Comparison of ENCODE assay signal across 17 cellular contexts in genomic region chr1:210582186-210582981, GRCh38.
DNase-seq lines count a peak whose midpoint lies in the region; ATAC-seq and TF ChIP-seq lines count a peak whose summit lies in the region.
"Had no signal": no experiment of that assay in that cellular context is flagged by ENCODE, and none has a peak within 500 bp of the region (broad histone marks: within the 10 kb centered on the region; RNA-seq: fewer than 3 reads in every experiment).

No MANE protein-coding gene starts in this region.

- H3K9me3 Mint-ChIP-seq in GM23338 (peaks cover 5% of the 10 kb centered on the region; the same call in 2 of the 3 replicates), naive B cell (peaks cover 0 to 3% (median 0%) of the 10 kb centered on the region in 7 donors), endothelial cell (ENCODE audit: unreplicated experiment) (no peaks in the 10 kb centered on the region)
- H3K9me3 Mint-ChIP-seq: activated T-helper 1 cell treated with anti-CD3 and anti-CD28 coated beads, Interleukin-12 subunit alpha, Interleukin-12 subunit beta, Interleukin-2, Interleukin-4 antibody, amounts not matched to agents 30 ng/mL and 10 ng/mL and 1 ng/mL, durations not matched to agents 14 hours and 24 hours and 36 hours had no signal

- H3K4me3 ChIP-seq in GM23338: no peak overlapping the region
- H3K4me3 ChIP-seq: dorsolateral prefrontal cortex, lung, sigmoid colon, stomach had no signal

- peaks cover 6% of the 10 kb centered on the region for H3K27me3 Mint-ChIP-seq in GM23338 (ENCODE audit: insufficient read depth, low read depth, poor library complexity)
- H3K27me3 Mint-ChIP-seq in naive B cell: no peaks in the 10 kb centered on the region
- H3K27me3 Mint-ChIP-seq in endothelial cell (ENCODE audit: unreplicated experiment): no peaks in the 10 kb centered on the region
- H3K27me3 Mint-ChIP-seq: CD4-positive, alpha-beta memory T cell had no signal

- H3K36me3 ChIP-seq in GM23338 (ENCODE audit: insufficient read depth): no peaks in the 10 kb centered on the region
- H3K36me3 ChIP-seq: sigmoid colon, stomach had no signal

- DNase-seq in GM23338 (ENCODE audit: low spot score) (no peak), MV-4-11 (lab: John Stamatoyannopoulos, UW) (peak; percentile 16), naive B cell (no peak), NCI-H524 (lab: John Stamatoyannopoulos, UW) (no peak), endothelial cell (ENCODE audit: low spot score) (no peak)
- DNase-seq: activated CD4-positive, alpha-beta T cell treated with anti-CD3 and anti-CD28 coated beads, Interleukin-2, amount 10 ng/mL, durations not matched to agents 24 days and 14 days; CD4-positive, alpha-beta memory T cell; dorsolateral prefrontal cortex; MM.1S; NCI-H2227 treated with DMSO at 0.1 percent for 48 hours; sigmoid colon; stomach; SW 1271 had no signal

- H3K9me2 ChIP-seq in GM23338 (ENCODE audit: insufficient read depth): no peaks in the 10 kb centered on the region

- H2AFZ ChIP-seq in GM23338: 0 out of 2 replicates have a peak overlapping the region, but pooled peaks have one; percentile 43

- no peaks in the 10 kb centered on the region for H3K27me3 ChIP-seq in GM23338 (ENCODE audit: insufficient read depth)
- H3K27me3 ChIP-seq: dorsolateral prefrontal cortex, sigmoid colon, stomach had no signal

- H3K4me1 ChIP-seq in GM23338 (ENCODE audit: insufficient read depth): no peaks in the 10 kb centered on the region
- H3K4me1 ChIP-seq: stomach had no signal

- H3F3A ChIP-seq in GM23338 (replicated peaks; ENCODE audit: low read depth): no peaks in the 10 kb centered on the region

- H3K27ac Mint-ChIP-seq in GM23338 (no peak overlapping the region), naive B cell (peak overlapping the region in 1 of 6 donors; percentile 56), endothelial cell (ENCODE audit: unreplicated experiment) (no peak overlapping the region)
- H3K27ac Mint-ChIP-seq: activated CD4-positive, alpha-beta T cell treated with anti-CD3 and anti-CD28 coated beads, Interleukin-2, amount 10 ng/mL, durations not matched to agents 24 days and 14 days; activated T-helper 1 cell treated with anti-CD3 and anti-CD28 coated beads, Interleukin-12 subunit alpha, Interleukin-12 subunit beta, Interleukin-2, Interleukin-4 antibody, amounts not matched to agents 30 ng/mL and 10 ng/mL and 1 ng/mL, durations not matched to agents 14 hours and 24 hours and 36 hours had no signal

- TF ChIP-seq CTCF in GM23338 (conservative IDR thresholded peaks at IDR 0.05; ENCODE audit: low read depth in 2 of 2): no peak
- no peak for TF ChIP-seq CTCF in endothelial cell (IDR thresholded peaks at IDR 0.05; ENCODE audit: unreplicated experiment)

- no peak overlapping the region for H3K4me3 Mint-ChIP-seq in GM23338
- no peak overlapping the region for H3K4me3 Mint-ChIP-seq in naive B cell
- no peak overlapping the region for H3K4me3 Mint-ChIP-seq in endothelial cell (ENCODE audit: unreplicated experiment)
- H3K4me3 Mint-ChIP-seq: activated CD4-positive, alpha-beta T cell treated with anti-CD3 and anti-CD28 coated beads, Interleukin-2, amount 10 ng/mL, durations not matched to agents 24 days and 14 days; activated T-helper 1 cell treated with anti-CD3 and anti-CD28 coated beads, Interleukin-12 subunit alpha, Interleukin-12 subunit beta, Interleukin-2, Interleukin-4 antibody, amounts not matched to agents 30 ng/mL and 10 ng/mL and 1 ng/mL, durations not matched to agents 14 hours and 24 hours and 36 hours; CD4-positive, alpha-beta memory T cell had no signal

- no peak overlapping the region for H3K27ac ChIP-seq in GM23338 (ENCODE audit: low read depth)
- H3K27ac ChIP-seq: sigmoid colon, stomach had no signal

- peaks cover 3% of the 10 kb centered on the region; the same call in 1 of the 3 replicates for H3K36me3 Mint-ChIP-seq in GM23338 (ENCODE audit: low read depth)
- no peaks in the 10 kb centered on the region for H3K36me3 Mint-ChIP-seq in naive B cell
- H3K36me3 Mint-ChIP-seq in endothelial cell (ENCODE audit: low read depth, unreplicated experiment): no peaks in the 10 kb centered on the region

- no peaks in the 10 kb centered on the region for H3K79me2 ChIP-seq in GM23338 (replicated peaks; ENCODE audit: insufficient read depth)

- ATAC-seq in GM18508 (IDR thresholded peaks at IDR 0.05; ENCODE audit: insufficient read depth, unreplicated experiment): peak; percentile 53
- no peak for ATAC-seq in GM23338
- ATAC-seq in naive B cell (ENCODE audit: low read depth in 2 of 2): peak; percentile 75 to 77
- no peak for ATAC-seq in HG03045 (IDR thresholded peaks at IDR 0.05; ENCODE audit: unreplicated experiment)

- H3K4me2 ChIP-seq in GM23338: no peak overlapping the region

- H4K20me1 ChIP-seq in GM23338 (replicated peaks; ENCODE audit: insufficient read depth): no peaks in the 10 kb centered on the region

- H3K4me1 Mint-ChIP-seq in GM23338: no peaks in the 10 kb centered on the region
- H3K4me1 Mint-ChIP-seq in naive B cell: peaks cover 8 to 11% (median 10%) of the 10 kb centered on the region in 3 donors
- H3K4me1 Mint-ChIP-seq in endothelial cell (ENCODE audit: unreplicated experiment): peaks cover 9% of the 10 kb centered on the region
- H3K4me1 Mint-ChIP-seq: activated CD4-positive, alpha-beta T cell treated with anti-CD3 and anti-CD28 coated beads, Interleukin-2, amount 10 ng/mL, durations not matched to agents 24 days and 14 days had no signal

TF ChIP-seq in GM23338, 12 proteins besides CTCF, POLR2A, EP300 and RAD21 (continues in another document):
- no peak for TF ChIP-seq POLR2AphosphoS5 (IDR thresholded peaks at IDR 0.05; ENCODE audit: low read depth)
- no peak for TF ChIP-seq NANOG (IDR thresholded peaks at IDR 0.05; ENCODE audit: borderline replicate concordance)
- no peak for TF ChIP-seq ZNF462 (CRISPR knock-in tag; IDR thresholded peaks at IDR 0.05)
- TF ChIP-seq EZH2phosphoT487 (IDR thresholded peaks at IDR 0.05; ENCODE audit: unreplicated experiment): no peak
- TF ChIP-seq STAT1 (IDR thresholded peaks at IDR 0.05; ENCODE audit: unreplicated experiment): no peak
- no peak for TF ChIP-seq ZNF331 (CRISPR knock-in tag; IDR thresholded peaks at IDR 0.05; ENCODE audit: low read depth)

Comparison
In these comparisons a context has a peak if more than half of its experiments do, and no peak if none do; other contexts are left out.
1. ATAC-seq: peak in GM18508 (single experiment) and naive B cell (2 of 2); none in GM23338 (single experiment) and HG03045 (single experiment).